In genomic region chr4:174278467-174278866, GRCh38 we compare ENCODE assay signal across 1 cellular context.
TF ChIP-seq lines count a peak whose summit lies in the region.

No MANE protein-coding gene starts in this region.

TF ChIP-seq in K562, 482 proteins besides CTCF, POLR2A, EP300 and RAD21:
- TF ChIP-seq LCOR (CRISPR knock-in tag; IDR thresholded peaks at IDR 0.05) (no peak), RFX1 (IDR thresholded peaks at IDR 0.05) (peak; percentile 23; the same call in 1 of the 2 replicates)
